Comparison of ENCODE assay signal across 8 cellular contexts in genomic region chr19:52821206-52821960, GRCh38. TPM values are rescaled to one million over a fixed set of nuclear protein-coding genes. Genes with fewer than 3 reads are reported as not detected.
DNase-seq lines count a peak whose midpoint lies in the region; ATAC-seq, FAIRE-seq and TF ChIP-seq lines count a peak whose summit lies in the region.
"Not testable (repeated sequence)": the region's sequence is repeated elsewhere in the genome, so short reads cannot be mapped to it uniquely, and the experiment has no call there.

TSS of gene ZNF28 (minus strand) at chr19:52821633. CDS start at chr19:52817958, 3,675 bp downstream.

- H4K20me1 ChIP-seq in HepG2 (ENCODE audit: insufficient read depth, low read length), result not testable (repeated sequence)

- H3K79me2 ChIP-seq in HepG2 (ENCODE audit: insufficient read depth, low read length), result not testable (repeated sequence)

- not testable (repeated sequence) for H3K27me3 ChIP-seq in duodenal mucosa (ENCODE audit: control insufficient read depth in 1 of 2, insufficient read depth in 2 of 2, low read length in 2 of 2); HepG2 (ENCODE audit: control insufficient read depth in 1 of 2, insufficient read depth in 2 of 2, low read length in 2 of 2)

- H3K4me2 ChIP-seq in HepG2 (ENCODE audit: low read depth, low read length), result peak within 1 kb of the TSS; percentile 47

- H3K9ac ChIP-seq in duodenal mucosa (ENCODE audit: low read depth in 1 of 2, low read length in 2 of 2) (peak within 1 kb of the TSS; percentile 57 to 59), HepG2 (ENCODE audit: insufficient read depth, low read depth, low read length) (peak within 1 kb of the TSS; percentile 39; the same call in 1 of the 2 replicates)

- H3K36me3 ChIP-seq in duodenal mucosa (ENCODE audit: control insufficient read depth in 1 of 2, insufficient read depth in 2 of 2, low read length in 2 of 2), result peaks cover 7 to 11% of the 10 kb centered on the region in 2 donors
- H3K36me3 ChIP-seq in HepG2 (replicated peaks in 1 of 2; ENCODE audit: control insufficient read depth in 1 of 2, insufficient read depth in 2 of 2, low read length in 2 of 2), result not testable (repeated sequence)

- 19% methylated on average over 25 of the region's 44 CpGs for WGBS in HepG2 (ENCODE audit: low lambda C conversion rate)

- TF ChIP-seq EP300 in HepG2 (IDR thresholded peaks at IDR 0.05; ENCODE audit: low read depth in 2 of 2, low read length in 2 of 2); HepG2 (CRISPR knock-in tag; IDR thresholded peaks at IDR 0.05; ENCODE audit: borderline replicate concordance): not testable (repeated sequence)

- DNase-seq in AML-193 (lab: John Stamatoyannopoulos, UW) (peak; percentile 26 to 36), NCI-H69 (lab: John Stamatoyannopoulos, UW) (peak; percentile 80), HepG2 (ENCODE audit: low spot score) (peak; percentile 43)
- DNase-seq in GM19239 (ENCODE audit: insufficient read length, low spot score), result not testable (repeated sequence)
- peak; percentile 82 for DNase-seq in activated CD8-positive, alpha-beta T cell treated with anti-CD3 and anti-CD28 coated beads for 36 hours
- DNase-seq in stimulated activated CD4-positive, alpha-beta T cell treated with anti-CD3 and anti-CD28 coated beads, Interleukin-1b, Interleukin-23, amount 100 ng/mL, for 1 hour (ENCODE audit: low read depth in 2 of 2), result peak; percentile 12 to 32

- not testable (repeated sequence) for H3K27ac ChIP-seq in duodenal mucosa (ENCODE audit: low read depth, low read length); HepG2 (ENCODE audit: extremely low read length, insufficient read depth, low read length)

- H3K27me3 Mint-ChIP-seq in activated CD8-positive, alpha-beta T cell treated with anti-CD3 and anti-CD28 coated beads for 36 hours, result not testable (repeated sequence)

- not testable (repeated sequence) for H2AFZ ChIP-seq in HepG2 (ENCODE audit: low read length)

- not testable (repeated sequence) for TF ChIP-seq RAD21 in HepG2 (CRISPR knock-in tag; IDR thresholded peaks at IDR 0.05)

- H3K4me3 ChIP-seq in duodenal mucosa (ENCODE audit: low read depth in 1 of 2, low read length in 2 of 2) (peak within 1 kb of the TSS; percentile 62 to 82), HepG2 (replicated peaks in 1 of 3; ENCODE audit: insufficient read depth in 1 of 3, low read depth in 2 of 3, low read length in 3 of 3) (peak within 1 kb of the TSS; percentile 44 to 66 (median 59); a peak in 5 of 6 replicates)

- H3K27ac Mint-ChIP-seq in activated CD8-positive, alpha-beta T cell treated with anti-CD3 and anti-CD28 coated beads for 36 hours, result peak within 1 kb of the TSS; percentile 83

- peaks cover 21% of the 10 kb centered on the region for H3K4me1 Mint-ChIP-seq in activated CD8-positive, alpha-beta T cell treated with anti-CD3 and anti-CD28 coated beads for 36 hours (ENCODE audit: low read depth)

- not testable (repeated sequence) for TF ChIP-seq CTCF in activated CD8-positive, alpha-beta T cell treated with anti-CD3 and anti-CD28 coated beads for 36 hours (IDR thresholded peaks at IDR 0.05); HepG2 (CRISPR knock-in tag; IDR thresholded peaks at IDR 0.05)

- not testable (repeated sequence) for BruUV-seq in HepG2 (replicated peaks; lab: Mats Ljungman, UMichigan)

- not testable (repeated sequence) for H3K4me1 ChIP-seq in duodenal mucosa (ENCODE audit: control insufficient read depth in 1 of 2, insufficient read depth in 2 of 2, low read length in 2 of 2); HepG2 (ENCODE audit: insufficient read depth, low read length)

- CTCF ChIA-PET in activated CD8-positive, alpha-beta T cell treated with anti-CD3 and anti-CD28 coated beads for 36 hours (lab: Charles Lee), result interaction anchor here (0.6 kb wide), 1 partner anchor 14 kb away, joined by 3 read pairs; no protein-coding TSS in a partner anchor
- CTCF ChIA-PET in HepG2 (lab: Yijun Ruan, JAX; ENCODE audit: low intra/inter-chr PET ratio, low total read pairs), result not testable (repeated sequence)

- ATAC-seq in HG03342 (IDR thresholded peaks at IDR 0.05; ENCODE audit: unreplicated experiment) (peak; percentile 97), HepG2 (peak; percentile 98)
- ATAC-seq in activated CD8-positive, alpha-beta T cell treated with anti-CD3 and anti-CD28 coated beads for 36 hours, result peak; percentile 100

- not testable (repeated sequence) for H3K9me3 ChIP-seq in duodenal mucosa (ENCODE audit: control insufficient read depth in 1 of 2, low read length in 2 of 2); HepG2 (ENCODE audit: low read length)

- H3K36me3 Mint-ChIP-seq in activated CD8-positive, alpha-beta T cell treated with anti-CD3 and anti-CD28 coated beads for 36 hours (ENCODE audit: low read depth), result peaks cover 36% of the 10 kb centered on the region

- POLR2A ChIA-PET in activated CD8-positive, alpha-beta T cell treated with anti-CD3 and anti-CD28 coated beads for 36 hours (lab: Charles Lee); HepG2 (lab: Yijun Ruan, JAX): not testable (repeated sequence)

- in situ Hi-C loops in HepG2 (cut with HindIII; ENCODE audit: extremely low pct_ligation_motif_present, low pct_unique_long_range_greater_than_20kb), result not testable (repeated sequence)

- TF ChIP-seq POLR2A in HepG2 (IDR thresholded peaks at IDR 0.05; ENCODE audit: insufficient read depth in 1 of 2, low read depth in 2 of 2, low read length in 2 of 2), result peak in 1 of 2 experiments; percentile 36; a peak in 1 of 4 replicates

- peak; percentile 100 for FAIRE-seq in GM19239 (lab: Jason Lieb, UNC)
- peak; percentile 81 for FAIRE-seq in HepG2 (lab: Jason Lieb, UNC)

- H3K9me3 Mint-ChIP-seq in activated CD8-positive, alpha-beta T cell treated with anti-CD3 and anti-CD28 coated beads for 36 hours, result not testable (repeated sequence)

- intact Hi-C loops in activated CD8-positive, alpha-beta T cell treated with anti-CD3 and anti-CD28 coated beads for 36 hours (cut with micrococcal nuclease); HepG2 (cut with micrococcal nuclease; ENCODE audit: unreplicated experiment): not testable (repeated sequence)

- peak within 1 kb of the TSS; percentile 94 for H3K4me3 Mint-ChIP-seq in activated CD8-positive, alpha-beta T cell treated with anti-CD3 and anti-CD28 coated beads for 36 hours

TF ChIP-seq in HepG2, 621 proteins besides CTCF, POLR2A, EP300 and RAD21 (continues in another document):
- TF ChIP-seq SPEN (CRISPR knock-in tag; IDR thresholded peaks at IDR 0.05; ENCODE audit: low read depth), result peak; percentile 33; the same call in 1 of the 2 replicates
- TF ChIP-seq HNF4G (IDR thresholded peaks at IDR 0.05; ENCODE audit: borderline replicate concordance, low read depth, low read length), result 0 out of 2 replicates have a peak, but pooled peaks have one; percentile 6
- TF ChIP-seq HNF4G (CRISPR knock-in tag; IDR thresholded peaks at IDR 0.05; ENCODE audit: borderline replicate concordance, low read depth), result not testable (repeated sequence)

RNA-seq across cellular contexts. Expression of gene ZNF28, which starts in this region (rescaled TPM):
- 10 to 100 TPM in 1 of 2 experiments, 1 to 10 TPM in 1; 9.7 to 11.6 TPM for total RNA-seq in activated CD8-positive, alpha-beta T cell treated with anti-CD3 and anti-CD28 coated beads for 36 hours
- total RNA-seq in HepG2 (2016; rRNA removed; fragmentation: Illumina TruSeq; extraction: Trizol), result 16.0 and 20.0 TPM in 2 replicates
- total RNA-seq in HepG2 (2016; cell fraction: cytosol; rRNA removed; fragmentation: Illumina TruSeq; extraction: Trizol; ENCODE audit: low read depth), result 2.8 and 6.6 TPM in 2 replicates
- 14.5 and 21.3 TPM in 2 replicates for total RNA-seq in HepG2 (2016; cell fraction: insoluble cytoplasmic fraction; rRNA removed; fragmentation: Illumina TruSeq; extraction: Trizol)
- total RNA-seq in HepG2 (2016; cell fraction: membrane; rRNA removed; fragmentation: Illumina TruSeq; extraction: Trizol), result 4.3 and 6.9 TPM in 2 replicates
- total RNA-seq in HepG2 (2016; cell fraction: nucleus; rRNA removed; fragmentation: Illumina TruSeq; extraction: Trizol), result 5.6 and 7.5 TPM in 2 replicates
- 5.0 and 5.9 TPM in 2 replicates for polyA plus RNA-seq in HepG2 (2011; rRNA removed)
- 2.6 and 4.9 TPM in 2 replicates for polyA plus RNA-seq in HepG2 (2011; cell fraction: cytosol; rRNA removed)
- polyA plus RNA-seq in HepG2 (2011; cell fraction: nucleus; rRNA removed), result 1.5 and 2.5 TPM in 2 replicates
- polyA plus RNA-seq in HepG2 (2012), result 4.0 and 5.4 TPM in 2 replicates
- 6.4 and 6.5 TPM in 2 replicates for polyA plus RNA-seq in HepG2 (2016; cell fraction: cytosol; fragmentation: Illumina TruSeq; extraction: Trizol; ENCODE audit: low read depth)
- 9.5 and 12.4 TPM in 2 replicates for polyA plus RNA-seq in HepG2 (2016; cell fraction: insoluble cytoplasmic fraction; fragmentation: Illumina TruSeq; extraction: Trizol; ENCODE audit: low read depth)
- polyA plus RNA-seq in HepG2 (2016; cell fraction: membrane; fragmentation: Illumina TruSeq; extraction: Trizol; ENCODE audit: low read depth), result 2.9 and 4.3 TPM in 2 replicates
- polyA plus RNA-seq in HepG2 (2016; cell fraction: nucleus; fragmentation: Illumina TruSeq; extraction: Trizol; ENCODE audit: insufficient read depth, low read depth), result 4.1 and 6.4 TPM in 2 replicates
- polyA minus RNA-seq in HepG2 (2011; rRNA and poly(A)+ RNA removed; ENCODE audit: low replicate concordance), result 3.9 and 9.0 TPM in 2 replicates
- polyA minus RNA-seq in HepG2 (2011; cell fraction: cytosol; rRNA and poly(A)+ RNA removed), result 7.0 and 9.2 TPM in 2 replicates
- polyA minus RNA-seq in HepG2 (2011; cell fraction: nucleus; rRNA and poly(A)+ RNA removed), result 3.7 and 9.4 TPM in 2 replicates
